Comparison of ENCODE assay signal across 8 cellular contexts in genomic region chr10:96043895-96044580, GRCh38. TPM values are rescaled to one million over a fixed set of nuclear protein-coding genes. Genes with fewer than 3 reads are reported as not detected.
DNase-seq lines count a peak whose midpoint lies in the region; ATAC-seq and TF ChIP-seq lines count a peak whose summit lies in the region.

No MANE protein-coding gene starts in this region.

- TF ChIP-seq POLR2A in Peyer's patch (IDR thresholded peaks at IDR 0.05) = no peak

- H3K4me3 ChIP-seq in Peyer's patch (peak overlapping the region; percentile 70 to 90 (median 88)), fibroblast of villous mesenchyme (ENCODE audit: low read depth, low read length) (peak overlapping the region; percentile 70)

- ATAC-seq in GM19328 (IDR thresholded peaks at IDR 0.05; ENCODE audit: unreplicated experiment) (peak; percentile 33), HG03439 (IDR thresholded peaks at IDR 0.05; ENCODE audit: unreplicated experiment) (peak; percentile 41)

- peaks cover 0 to 18% (median 3%) of the 10 kb centered on the region in 4 donors for H3K4me1 ChIP-seq in Peyer's patch

- peak overlapping the region; percentile 88 for H3K4me3 Mint-ChIP-seq in nephron progenitor cell

- TF ChIP-seq CTCF in Peyer's patch (IDR thresholded peaks at IDR 0.05) (no peak), fibroblast of villous mesenchyme (IDR thresholded peaks at IDR 0.05; ENCODE audit: insufficient read depth, low read depth, low read length) (no peak), nephron progenitor cell (IDR thresholded peaks at IDR 0.05) (no peak)

- no peaks in the 10 kb centered on the region for H3K9me3 ChIP-seq in Peyer's patch

- DNase-seq in CD1c-positive myeloid dendritic cell (ENCODE audit: extremely low spot score) (peak; percentile 70), Peyer's patch (peak; percentile 32 to 75 (median 64)), fibroblast of villous mesenchyme (ENCODE audit: low read depth) (peak; percentile 46), nephron progenitor cell (peak; percentile 75), stromal cell of bone marrow (ENCODE audit: low read depth) (peak; percentile 6)
- peak; percentile 38 for DNase-seq in activated effector memory CD4-positive, alpha-beta T cell treated with Interleukin-2 at 50 U/mL for 16 hours

- H3K36me3 ChIP-seq in Peyer's patch = no peaks in the 10 kb centered on the region

- H3K27ac ChIP-seq in Peyer's patch = peak overlapping the region; percentile 78 to 89 (median 85)

- no peaks in the 10 kb centered on the region for H3K27me3 ChIP-seq in Peyer's patch

- H3K4me1 Mint-ChIP-seq in nephron progenitor cell = peaks cover 43% of the 10 kb centered on the region

- peak overlapping the region; percentile 92 for H3K27ac Mint-ChIP-seq in nephron progenitor cell

- H3K27me3 Mint-ChIP-seq in nephron progenitor cell (ENCODE audit: low read depth, poor library complexity) = peaks cover 5% of the 10 kb centered on the region

- H3K36me3 Mint-ChIP-seq in nephron progenitor cell (ENCODE audit: low read depth) = peaks cover 31% of the 10 kb centered on the region

- peaks cover 11% of the 10 kb centered on the region for H3K9me3 Mint-ChIP-seq in nephron progenitor cell

RNA-seq across cellular contexts. Expression of gene CCNJ, which starts 0.7 kb away (rescaled TPM):
- 1 to 10 TPM; 1.7 to 5.8 (median 4.5) TPM for total RNA-seq in Peyer's patch
- total RNA-seq in fibroblast of villous mesenchyme = 5.8 and 7.8 TPM in 2 replicates

Comparison
In these comparisons a context has a peak if more than half of its experiments do, and no peak if none do; other contexts are left out.
1. Peak in every context shown above with its lines: DNase-seq, ATAC-seq, H3K4me3 ChIP-seq and H3K27ac ChIP-seq.
2. DNase-seq: peak in every context shown above with its lines; median percentile 75 in nephron progenitor cell; 70 in CD1c-positive myeloid dendritic cell; 64 in Peyer's patch; 46 in fibroblast of villous mesenchyme; 38 in activated effector memory CD4-positive, alpha-beta T cell treated with Interleukin-2 at 50 U/mL for 16 hours; 6 in stromal cell of bone marrow.